8 cellular contexts compared by ENCODE assay signal in the genomic region with DNA sequence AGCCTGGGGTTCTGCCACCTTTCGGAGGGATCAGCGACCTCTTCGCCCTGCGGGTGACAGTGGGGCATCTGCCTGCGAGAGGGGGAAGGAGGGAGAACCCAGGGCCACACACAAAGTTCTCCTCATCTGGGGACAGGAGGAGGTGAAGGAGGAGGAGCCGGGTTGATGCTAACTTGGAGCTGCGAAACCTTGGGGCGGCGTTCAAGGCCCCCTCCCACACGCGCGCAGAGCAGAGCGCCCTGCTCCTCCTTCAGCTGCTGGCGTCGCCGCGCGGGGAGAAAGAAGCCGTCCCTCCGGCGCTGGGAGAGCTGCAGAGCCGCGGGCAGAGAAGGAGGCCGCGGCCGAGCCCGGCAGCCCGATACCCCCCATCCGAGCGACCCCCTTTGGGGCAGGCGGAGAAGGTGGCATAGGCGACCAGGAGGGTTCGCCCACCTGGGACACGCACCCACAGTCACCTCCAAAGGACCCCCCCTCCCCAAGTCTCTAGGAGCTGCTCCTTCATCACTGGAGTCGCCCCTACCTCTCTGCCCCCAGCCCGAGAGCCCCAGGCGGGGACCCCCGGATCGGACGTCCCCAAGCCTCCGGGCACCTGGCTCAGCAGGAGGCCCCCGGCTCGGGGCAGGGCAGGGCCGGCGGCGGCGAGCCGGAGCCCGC. TPM values are rescaled to one million over a fixed set of nuclear protein-coding genes. Genes with fewer than 3 reads are reported as not detected.
A peak's percentile ranks its signal among the peaks of the same experiment; 100 is the strongest.
DNase-seq lines count a peak whose midpoint lies in the region; ATAC-seq and TF ChIP-seq lines count a peak whose summit lies in the region.

A gene with protein sequence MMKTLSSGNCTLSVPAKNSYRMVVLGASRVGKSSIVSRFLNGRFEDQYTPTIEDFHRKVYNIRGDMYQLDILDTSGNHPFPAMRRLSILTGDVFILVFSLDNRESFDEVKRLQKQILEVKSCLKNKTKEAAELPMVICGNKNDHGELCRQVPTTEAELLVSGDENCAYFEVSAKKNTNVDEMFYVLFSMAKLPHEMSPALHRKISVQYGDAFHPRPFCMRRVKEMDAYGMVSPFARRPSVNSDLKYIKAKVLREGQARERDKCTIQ (plus strand): TSS at position 232 of the 654 bp plus-strand sequence. CDS start 5,979 bp downstream, outside the sequence.

- H3K4me1 ChIP-seq in duodenal mucosa (ENCODE audit: control insufficient read depth in 1 of 2, insufficient read depth in 2 of 2, low read length in 2 of 2): peaks cover 12 to 15% of the 10 kb centered on the region in 2 donors
- H3K4me1 ChIP-seq in mucosa of descending colon (ENCODE audit: low read depth): peaks cover 5% of the 10 kb centered on the region

- no peaks in the 10 kb centered on the region for H3K9me3 ChIP-seq in duodenal mucosa (ENCODE audit: control insufficient read depth in 1 of 2, low read length in 2 of 2)
- H3K9me3 ChIP-seq in mucosa of descending colon: no peaks in the 10 kb centered on the region

- TF ChIP-seq CTCF in VCaP (conservative IDR thresholded peaks at IDR 0.05) (no peak), mucosa of descending colon (IDR thresholded peaks at IDR 0.05) (no peak)

- peak within 1 kb of the TSS in 1 of 2 donors; percentile 38 for H3K9ac ChIP-seq in duodenal mucosa (ENCODE audit: low read depth in 1 of 2, low read length in 2 of 2)

- in situ Hi-C loops in Caki2 (cut with HindIII; ENCODE audit: low pct_unique_long_range_greater_than_20kb, low sequenced_read_pairs): no loop called here

- peaks cover 20 to 24% of the 10 kb centered on the region in 2 donors for H3K27me3 ChIP-seq in duodenal mucosa (ENCODE audit: control insufficient read depth in 1 of 2, insufficient read depth in 2 of 2, low read length in 2 of 2)

- H3K36me3 ChIP-seq in duodenal mucosa (ENCODE audit: control insufficient read depth in 1 of 2, insufficient read depth in 2 of 2, low read length in 2 of 2): no peaks in the 10 kb centered on the region
- no peaks in the 10 kb centered on the region for H3K36me3 ChIP-seq in mucosa of descending colon (ENCODE audit: low read depth)

- H3K4me3 ChIP-seq in duodenal mucosa (ENCODE audit: low read depth in 1 of 2, low read length in 2 of 2) (peak within 1 kb of the TSS; percentile 69 to 74), mucosa of descending colon (peak within 1 kb of the TSS; percentile 7)

- ATAC-seq in HG03432 (IDR thresholded peaks at IDR 0.05; ENCODE audit: unreplicated experiment) (peak; percentile 25), mucosa of descending colon (peak; percentile 53), GM19397 (IDR thresholded peaks at IDR 0.05; ENCODE audit: unreplicated experiment) (no peak)

- H3K27ac ChIP-seq in VCaP (peak within 1 kb of the TSS; percentile 51; the same call in 1 of the 2 replicates), duodenal mucosa (ENCODE audit: low read depth, low read length) (no peak within 1 kb of the TSS)

- intact Hi-C loops in mucosa of descending colon (cut with DNase I, micrococcal nuclease): no loop called here

- peak; percentile 49 for DNase-seq in Caki2 (ENCODE audit: low read depth)
- peak in 2 of 3 donors; percentile 45 to 62 for DNase-seq in mucosa of descending colon
- DNase-seq in stimulated activated naive CD4-positive, alpha-beta T cell (lab: John Stamatoyannopoulos, UW): peak in 4 of 6 experiments; percentile 20 to 56 (median 43)
- no peak for DNase-seq in NCI-H2029 (lab: John Stamatoyannopoulos, UW)

RNA-seq across cellular contexts. Expression of the gene that starts here (rescaled TPM):
- 0.09 and 0.10 TPM in 2 replicates for total RNA-seq in Caki2 (2014; rRNA removed; shearing (Covaris generic); ENCODE audit: low replicate concordance)
- total RNA-seq in mucosa of descending colon: 10 to 100 TPM; 11.7 to 34.0 (median 19.2) TPM

Comparison
In these comparisons a context has a peak if more than half of its experiments do, and no peak if none do; other contexts are left out.
1. RNA of the gene that starts here (total RNA-seq): 11.7 to 34.0 TPM in mucosa of descending colon; 0.09 to 0.10 TPM in Caki2; every median in the first group is over 10 times any median in the second.
2. Peak in DNase-seq in Caki2; RNA of the gene not detected or under 1 TPM.